ENCODE assay signal across 24 cellular contexts in genomic region chr9:114450181-114450580, GRCh38. TPM values are rescaled to one million over a fixed set of nuclear protein-coding genes. Genes with fewer than 3 reads are reported as not detected.
DNase-seq lines count a peak whose midpoint lies in the region; ATAC-seq, FAIRE-seq and TF ChIP-seq lines count a peak whose summit lies in the region.
"Had no signal": no experiment of that assay in that cellular context is flagged by ENCODE, and none has a peak within 500 bp of the region (broad histone marks: within the 10 kb centered on the region; RNA-seq: fewer than 3 reads in every experiment).

No MANE protein-coding gene starts in this region.

- H3K4me1 ChIP-seq in CD4-positive, CD25-positive, alpha-beta regulatory T cell (ENCODE audit: control insufficient read depth, insufficient read depth, low read length, poor library complexity, severe bottlenecking), result peaks cover 31% of the 10 kb centered on the region
- peaks cover 4% of the 10 kb centered on the region; the same call in 1 of the 2 replicates for H3K4me1 ChIP-seq in H9 (ENCODE audit: insufficient read depth, low read length)
- H3K4me1 ChIP-seq in H1 (replicated peaks in 1 of 4; ENCODE audit: control insufficient read depth in 3 of 4, insufficient read depth in 4 of 4, low read length in 3 of 4), result peaks cover 1 to 6% (median 4%) of the 10 kb centered on the region in 4 experiments; a peak in 3 of 7 replicates

- TF ChIP-seq POLR2A in H1 (IDR thresholded peaks at IDR 0.05; ENCODE audit: control extremely low read depth in 1 of 2, low read depth in 2 of 2, low read length in 2 of 2), result no peak

- H3T11ph ChIP-seq in H9 (ENCODE audit: low read length), result no peak overlapping the region

- H2BK12ac ChIP-seq in H9 (ENCODE audit: insufficient read length, low read depth, low read length) (no peak overlapping the region), H1 (ENCODE audit: low read depth, low read length) (no peak overlapping the region)

- no peak for DNase-seq in CD4-positive, CD25-positive, alpha-beta regulatory T cell
- DNase-seq in H9 (no peak), H1 (ENCODE audit: low read depth in 1 of 2, low spot score in 2 of 2) (no peak), naive B cell (no peak), NCI-H446 treated with DMSO at 0.1 percent for 48 hours (lab: John Stamatoyannopoulos, UW) (no peak)
- DNase-seq: ACHN, DMS 273 treated with DMSO at 0.1 percent for 48 hours, GDM1, Kasumi-1, MG63, NCI-H1092, NCI-H1436 treated with DMSO at 0.1 percent for 48 hours, NCI-H2029, NCI-H2171 treated with DMSO at 0.1 percent for 48 hours, NCI-H446, NCI-H69, Right ventricle myocardium superior, SW 1271 had no signal

- peaks cover 0 to 3% of the 10 kb centered on the region in 2 experiments for H3K9me3 ChIP-seq in CD4-positive, CD25-positive, alpha-beta regulatory T cell (ENCODE audit: control insufficient read depth in 2 of 2, low read length in 2 of 2)
- H3K9me3 ChIP-seq in H9 (ENCODE audit: control insufficient read depth, low read depth, low read length) (no peaks in the 10 kb centered on the region), H1 (ENCODE audit: insufficient read depth in 2 of 2, low read depth in 1 of 2, low read length in 1 of 2) (no peaks in the 10 kb centered on the region)
- H3K9me3 ChIP-seq: MG63 had no signal

- H4K8ac ChIP-seq in H9 (replicated peaks; ENCODE audit: insufficient read length, low read depth, low read length) (no peak overlapping the region), H1 (ENCODE audit: extremely low read depth, insufficient read depth, low read length) (peak overlapping the region; percentile 71)

- peaks cover 19 to 50% (median 27%) of the 10 kb centered on the region in 4 donors for H3K4me1 Mint-ChIP-seq in CD4-positive, CD25-positive, alpha-beta regulatory T cell
- H3K4me1 Mint-ChIP-seq in H9 (peaks cover 9 to 13% of the 10 kb centered on the region in 2 experiments), naive B cell (peaks cover 58 to 81% (median 70%) of the 10 kb centered on the region in 3 donors)

- H2BK20ac ChIP-seq in H9 (ENCODE audit: low read depth, low read length, poor library complexity, severe bottlenecking), result no peak overlapping the region
- H2BK20ac ChIP-seq in H1 (ENCODE audit: low read length), result no peak overlapping the region

- no peak overlapping the region for H3K4me3 Mint-ChIP-seq in CD4-positive, CD25-positive, alpha-beta regulatory T cell
- H3K4me3 Mint-ChIP-seq in H9, result no peak overlapping the region
- H3K4me3 Mint-ChIP-seq in naive B cell, result no peak overlapping the region
- H3K4me3 Mint-ChIP-seq: CD14-positive monocyte had no signal

- H3K23me2 ChIP-seq in H9 (ENCODE audit: insufficient read length, low read depth, low read length, poor library complexity, severe bottlenecking) (no peaks in the 10 kb centered on the region), H1 (ENCODE audit: low read depth, low read length) (no peaks in the 10 kb centered on the region; the same call in 1 of the 2 replicates)

- no peak for TF ChIP-seq RAD21 in H1 (IDR thresholded peaks at IDR 0.05 in 1 of 2, conservative IDR thresholded peaks at IDR 0.05 in 1 of 2; ENCODE audit: low read depth in 2 of 2, low read length in 2 of 2)

- H4K20me1 ChIP-seq in H9 (ENCODE audit: control insufficient read depth, insufficient read depth, insufficient read length) (no peaks in the 10 kb centered on the region), H1 (replicated peaks in 1 of 2; ENCODE audit: control insufficient read depth in 1 of 2, insufficient read depth in 2 of 2, low read length in 2 of 2) (peaks cover 0 to 1% of the 10 kb centered on the region in 2 experiments)

- peaks cover 0 to 8% (median 0%) of the 10 kb centered on the region in 7 donors for H3K9me3 Mint-ChIP-seq in CD4-positive, CD25-positive, alpha-beta regulatory T cell
- H3K9me3 Mint-ChIP-seq in H9 (no peaks in the 10 kb centered on the region), naive B cell (peaks cover 0 to 14% (median 9%) of the 10 kb centered on the region in 7 donors)

- H3K79me1 ChIP-seq in H9 (ENCODE audit: insufficient read depth, low read depth, low read length, poor library complexity, severe bottlenecking) (no peaks in the 10 kb centered on the region), H1 (ENCODE audit: low read depth, low read length) (no peaks in the 10 kb centered on the region)

- H3K9ac ChIP-seq in H9 (ENCODE audit: extremely low read depth, insufficient read length, low read length) (no peak overlapping the region), H1 (replicated peaks in 1 of 4; ENCODE audit: extremely low read depth in 1 of 4, low read depth in 3 of 4, low read length in 3 of 4) (no peak overlapping the region)

- POLR2A ChIA-PET in H1 (lab: Charles Lee; ENCODE audit: partially characterized antibody), result interaction anchor here (1.2 to 2.3 kb wide), 4 partner anchors 15 to 137 kb away, joined by 3 to 7 read pairs (median 4); partner anchors contain the start of gene ATP6V1G1

- H2AK5ac ChIP-seq in H9 (ENCODE audit: insufficient read length, low read length) (no peak overlapping the region), H1 (ENCODE audit: low read depth, low read length) (peak overlapping the region; percentile 71)

- H2BK15ac ChIP-seq in H9 (ENCODE audit: low read depth, low read length) (no peak overlapping the region), H1 (ENCODE audit: low read length) (0 out of 2 replicates have a peak overlapping the region, but pooled peaks have one; percentile 89)

- H3K36me3 Mint-ChIP-seq in CD4-positive, CD25-positive, alpha-beta regulatory T cell, result no peaks in the 10 kb centered on the region
- H3K36me3 Mint-ChIP-seq in H9 (ENCODE audit: insufficient read depth in 1 of 3, low read depth in 3 of 3) (no peaks in the 10 kb centered on the region; a peak in 1 of 7 replicates), naive B cell (no peaks in the 10 kb centered on the region)
- H3K36me3 Mint-ChIP-seq: CD14-positive monocyte had no signal

- peak overlapping the region; percentile 57 for H3K18ac ChIP-seq in H9 (ENCODE audit: insufficient read length, low read depth, low read length)
- H3K18ac ChIP-seq in H1 (ENCODE audit: extremely low read depth, low read length), result no peak overlapping the region

- H2BK120ac ChIP-seq in H9 (ENCODE audit: low read depth, low read length, poor library complexity, severe bottlenecking), result no peak overlapping the region
- H2BK120ac ChIP-seq in H1 (replicated peaks; ENCODE audit: low read depth, low read length), result no peak overlapping the region

- peak overlapping the region in 1 of 3 donors; percentile 90 for H3K27ac Mint-ChIP-seq in CD4-positive, CD25-positive, alpha-beta regulatory T cell
- H3K27ac Mint-ChIP-seq in H9 (no peak overlapping the region), naive B cell (peak overlapping the region; percentile 66 to 99 (median 95))
- H3K27ac Mint-ChIP-seq: CD14-positive monocyte had no signal

- CTCF ChIA-PET in H1 (lab: Charles Lee; ENCODE audit: partially characterized antibody), result interaction anchor here (1.0 to 3.2 kb wide), 14 partner anchors 12 to 212 kb away, joined by 3 to 29 read pairs (median 4); partner anchors contain the start of gene ATP6V1G1

- H2AFZ ChIP-seq in H9 (ENCODE audit: low read length), result no peak overlapping the region
- no peak overlapping the region for H2AFZ ChIP-seq in H1 (ENCODE audit: low read length)

- peak overlapping the region; percentile 77 for H3K14ac ChIP-seq in H9 (ENCODE audit: insufficient read depth, low read length)
- no peak overlapping the region for H3K14ac ChIP-seq in H1 (ENCODE audit: insufficient read length)

- H3K27me3 ChIP-seq in CD4-positive, CD25-positive, alpha-beta regulatory T cell (ENCODE audit: control insufficient read depth, insufficient read depth, low read length), result no peaks in the 10 kb centered on the region
- H3K27me3 ChIP-seq in H9 (ENCODE audit: insufficient read depth, low read length) (no peaks in the 10 kb centered on the region), H1 (replicated peaks in 1 of 4; ENCODE audit: control insufficient read depth in 3 of 4, extremely low read depth in 1 of 4, insufficient read depth in 3 of 4, low read length in 3 of 4) (no peaks in the 10 kb centered on the region)
- H3K27me3 ChIP-seq: MG63 had no signal

- H3K4me3 ChIP-seq in CD4-positive, CD25-positive, alpha-beta regulatory T cell (ENCODE audit: low read depth, low read length), result no peak overlapping the region
- no peak overlapping the region for H3K4me3 ChIP-seq in H1 (ENCODE audit: extremely low read depth in 1 of 4, insufficient read depth in 2 of 4, low read depth in 3 of 4, low read length in 4 of 4)
- H3K4me3 ChIP-seq: MG63 had no signal

- H4K91ac ChIP-seq in H9 (ENCODE audit: insufficient read length, low read depth, low read length) (no peak overlapping the region), H1 (replicated peaks; ENCODE audit: insufficient read length, low read length) (peak overlapping the region; percentile 5)

- TF ChIP-seq CTCF in H9 (conservative IDR thresholded peaks at IDR 0.05) (no peak), H1 (IDR thresholded peaks at IDR 0.05; ENCODE audit: control extremely low read depth in 1 of 3, insufficient read depth in 1 of 3, low read depth in 1 of 3, low read length in 3 of 3) (no peak)

- H3K27me3 Mint-ChIP-seq in CD4-positive, CD25-positive, alpha-beta regulatory T cell, result no peaks in the 10 kb centered on the region
- H3K27me3 Mint-ChIP-seq in H9 (ENCODE audit: low read depth) (no peaks in the 10 kb centered on the region; the same call in none of the 2 replicates), naive B cell (no peaks in the 10 kb centered on the region)

- FAIRE-seq in H1 (lab: Jason Lieb, UNC), result no peak
- FAIRE-seq: GM19239, H54, RCC 7860 had no signal

- TF ChIP-seq EP300 in H1 (IDR thresholded peaks at IDR 0.05; ENCODE audit: borderline replicate concordance in 1 of 2, low read depth in 2 of 2, low read length in 2 of 2), result no peak

- H3K23ac ChIP-seq in H9 (ENCODE audit: insufficient read length, low read depth, low read length) (no peak overlapping the region), H1 (ENCODE audit: insufficient read length) (no peak overlapping the region)

- H2BK5ac ChIP-seq in H9 (ENCODE audit: insufficient read length, low read length), result no peak overlapping the region
- no peak overlapping the region for H2BK5ac ChIP-seq in H1 (ENCODE audit: low read depth, low read length)

- no peaks in the 10 kb centered on the region for H3K36me3 ChIP-seq in CD4-positive, CD25-positive, alpha-beta regulatory T cell (ENCODE audit: control insufficient read depth, insufficient read depth, low read length)
- no peaks in the 10 kb centered on the region for H3K36me3 ChIP-seq in H1 (ENCODE audit: control insufficient read depth in 2 of 4, insufficient read depth in 4 of 4, low read length in 3 of 4)
- H3K36me3 ChIP-seq: MG63 had no signal

- no CpG with 5 or more reads among the region's 3 CpGs for WGBS in H9 (ENCODE audit: extremely low coverage, insufficient read length, low lambda C conversion rate)
- 87% methylated on average over 3 of the region's 3 CpGs; no CpG with 5 or more reads in 1 of the 2 experiments for WGBS in H1 (ENCODE audit: extremely low coverage in 1 of 2, insufficient coverage in 1 of 2, insufficient read length in 1 of 2, insufficient replicate concordance in 2 of 2, low coverage in 1 of 2, low lambda C conversion rate in 2 of 2, missing lambda C conversion rate in 1 of 2), 2 experiments

- H3K79me2 ChIP-seq in H9 (ENCODE audit: insufficient read depth, low read length) (no peaks in the 10 kb centered on the region), H1 (ENCODE audit: control insufficient read depth in 1 of 2, insufficient read depth in 2 of 2, low read length in 2 of 2) (no peaks in the 10 kb centered on the region)

- no peak overlapping the region for H4K5ac ChIP-seq in H9 (ENCODE audit: insufficient read length, low read depth, low read length)
- H4K5ac ChIP-seq in H1 (ENCODE audit: insufficient read length, low read depth, low read length), result no peak overlapping the region

- no peak for ATAC-seq in CD4-positive, CD25-positive, alpha-beta regulatory T cell (ENCODE audit: low read depth in 2 of 2)
- ATAC-seq in naive B cell (ENCODE audit: low read depth in 2 of 2) (no peak), HG02981 (IDR thresholded peaks at IDR 0.05; ENCODE audit: unreplicated experiment) (no peak), GM21737 (IDR thresholded peaks at IDR 0.05; ENCODE audit: unreplicated experiment) (no peak)

- H3K4ac ChIP-seq in H9 (ENCODE audit: low read depth, low read length) (no peak overlapping the region), H1 (replicated peaks; ENCODE audit: insufficient read length, low read depth, low read length) (no peak overlapping the region)

- peak overlapping the region; percentile 30 for H3K27ac ChIP-seq in CD4-positive, CD25-positive, alpha-beta regulatory T cell (ENCODE audit: insufficient read depth, low read length, poor library complexity, severe bottlenecking)
- no peak overlapping the region for H3K27ac ChIP-seq in H9 (ENCODE audit: insufficient read length, low read depth, low read length)
- H3K27ac ChIP-seq in H1 (ENCODE audit: low read depth, low read length), result no peak overlapping the region

- H3K56ac ChIP-seq in H9 (ENCODE audit: insufficient read length, low read depth, low read length) (no peak overlapping the region), H1 (replicated peaks; ENCODE audit: insufficient read length, low read depth, low read length) (no peak overlapping the region)

- H3K4me2 ChIP-seq in H9 (ENCODE audit: insufficient read depth, insufficient read length, low read length) (no peak overlapping the region), H1 (ENCODE audit: insufficient read depth in 1 of 2, low read depth in 2 of 2, low read length in 2 of 2) (no peak overlapping the region)

RNA-seq across cellular contexts. Expression of gene WHRN, which starts 55.1 kb away (rescaled TPM):
- 24.2 TPM for total RNA-seq in CD4-positive, CD25-positive, alpha-beta regulatory T cell
- polyA plus RNA-seq in CD4-positive, CD25-positive, alpha-beta regulatory T cell, result 1 to 10 TPM in 3 of 4 donors, under 1 TPM in 1; 1.00 to 1.5 (median 1.4) TPM
- 2.2 and 2.3 TPM in 2 replicates for total RNA-seq in H9 (2021)
- 7.4 and 7.7 TPM in 2 replicates for total RNA-seq in H1 (2021; fragmentation: NEBNext Ultra II Directional; extraction: Animal tissue kit (Norgen Biotek cat#: 25700))
- polyA plus RNA-seq in H1 (2011; rRNA removed) (4.4 and 8.3 TPM in 2 replicates), naive B cell (ENCODE audit: low read depth in 6 of 6) (1 to 10 TPM in 2 of 6 donors, under 1 TPM in 4; 0.27 to 2.0 (median 0.95) TPM)
- 5.8 TPM for polyA plus RNA-seq in H1 (2011; cell fraction: cytosol; rRNA removed)
- 22.8 TPM for polyA plus RNA-seq in H1 (2011; cell fraction: nucleus; rRNA removed)
- polyA plus RNA-seq in H1 (2012, experiment 1 of 2), result 5.0 to 8.2 TPM (median 7.4 TPM) in 4 replicates
- 3.5 TPM for polyA plus RNA-seq in H1 (2012, experiment 2 of 2)
- 5.3 TPM for polyA plus RNA-seq in H1 (2013, experiment 1 of 2)
- 5.1 TPM for polyA plus RNA-seq in H1 (2013, experiment 2 of 2)
- polyA minus RNA-seq in H1 (2011; rRNA and poly(A)+ RNA removed), result 1.7 and 2.1 TPM in 2 replicates
- polyA minus RNA-seq in H1 (2011; cell fraction: cytosol; rRNA and poly(A)+ RNA removed), result 3.9 TPM
- 11.9 TPM for polyA minus RNA-seq in H1 (2011; cell fraction: nucleus; rRNA and poly(A)+ RNA removed)

Comparison
In these comparisons a context has a peak if more than half of its experiments do, and no peak if none do; other contexts are left out.
1. H3K27ac Mint-ChIP-seq: peak in naive B cell (6 of 6); none in H9 (0 of 3).